8 cellular contexts compared by ENCODE assay signal in genomic region chrX:10636337-10636736, GRCh38. TPM values are rescaled to one million over a fixed set of nuclear protein-coding genes. Genes with fewer than 3 reads are reported as not detected.
DNase-seq lines count a peak whose midpoint lies in the region; ATAC-seq and TF ChIP-seq lines count a peak whose summit lies in the region.

No MANE protein-coding gene starts in this region.

- H3K4me2 ChIP-seq in neural cell (ENCODE audit: low read length): no peak overlapping the region

- H4K20me1 ChIP-seq in neural cell (ENCODE audit: insufficient read depth): no peaks in the 10 kb centered on the region

- 20% methylated on average over 3 of the region's 3 CpGs; no CpG with 5 or more reads in 1 of the 2 experiments for WGBS in endodermal cell (ENCODE audit: insufficient coverage in 1 of 2, insufficient read length in 1 of 2), 2 experiments

- H3K36me3 ChIP-seq in endodermal cell (ENCODE audit: control insufficient read depth, insufficient read depth, low read length) (no peaks in the 10 kb centered on the region), neural cell (ENCODE audit: insufficient read depth, low read length) (no peaks in the 10 kb centered on the region)

- H3K27me3 ChIP-seq in endodermal cell (ENCODE audit: control insufficient read depth, insufficient read depth, low read length, poor library complexity, severe bottlenecking): no peaks in the 10 kb centered on the region
- no peaks in the 10 kb centered on the region for H3K27me3 ChIP-seq in neural cell (ENCODE audit: insufficient read depth, low read depth, low read length)

- H3K4me1 Mint-ChIP-seq in endodermal cell: no peaks in the 10 kb centered on the region

- no peak for DNase-seq in GM10248 (ENCODE audit: extremely low spot score)
- DNase-seq in NCI-H2196 treated with DMSO at 0.1 percent for 48 hours (lab: John Stamatoyannopoulos, UW; ENCODE audit: unreplicated experiment): peak; percentile 11
- peak; percentile 70 for DNase-seq in endodermal cell
- no peak for DNase-seq in stimulated activated CD4-positive, alpha-beta T cell treated with anti-CD3 and anti-CD28 coated beads, Interleukin-2, amount 100 ng/mL, for 24 hours
- DNase-seq in mesenteric fat pad (ENCODE audit: low spot score): no peak

- H3K4me1 ChIP-seq in endodermal cell (ENCODE audit: control insufficient read depth, insufficient read depth, low read length): no peaks in the 10 kb centered on the region

- H3K27ac ChIP-seq in endodermal cell (ENCODE audit: low read depth, low read length) (peak overlapping the region; percentile 26), neural cell (ENCODE audit: low read length) (peak overlapping the region; percentile 91)

- CTCF ChIA-PET in GM10248 (lab: Yijun Ruan, JAX): no interaction called here

- H3K4me3 Mint-ChIP-seq in endodermal cell: no peak overlapping the region

- H3K4me3 ChIP-seq in endodermal cell (ENCODE audit: low read length) (no peak overlapping the region), neural cell (ENCODE audit: low read length) (peak overlapping the region; percentile 41)

- H3K79me2 ChIP-seq in neural cell (replicated peaks; ENCODE audit: insufficient read depth, low read length): no peaks in the 10 kb centered on the region

- no peak for TF ChIP-seq EP300 in neural cell (conservative IDR thresholded peaks at IDR 0.05; ENCODE audit: poor library complexity, severe bottlenecking)

- no peaks in the 10 kb centered on the region for H3K27me3 Mint-ChIP-seq in endodermal cell (ENCODE audit: insufficient read depth)

- TF ChIP-seq RAD21 in neural cell (conservative IDR thresholded peaks at IDR 0.05): peak; percentile 80

- no peaks in the 10 kb centered on the region for H3F3A ChIP-seq in neural cell (ENCODE audit: insufficient read depth, low read length, poor library complexity, severe bottlenecking)

- H3K27ac Mint-ChIP-seq in endodermal cell: no peak overlapping the region

- POLR2A ChIA-PET in GM10248 (lab: Yijun Ruan, JAX): no interaction called here

- no peak overlapping the region for H2AFZ ChIP-seq in neural cell (ENCODE audit: low read depth, low read length)

- H3K9me3 Mint-ChIP-seq in endodermal cell: peaks cover 64% of the 10 kb centered on the region

- no peak overlapping the region for H3K9ac ChIP-seq in endodermal cell (ENCODE audit: extremely low read depth, low read length, poor library complexity, severe bottlenecking)
- peak overlapping the region; percentile 51 for H3K9ac ChIP-seq in neural cell (ENCODE audit: low read length)

- H3K36me3 Mint-ChIP-seq in endodermal cell (ENCODE audit: low read depth): peaks cover 2% of the 10 kb centered on the region

- no peaks in the 10 kb centered on the region for H3K9me2 ChIP-seq in neural cell (ENCODE audit: insufficient read depth, low read length)

- ATAC-seq in HG03521 (IDR thresholded peaks at IDR 0.05; ENCODE audit: unreplicated experiment) (no peak), GM19324 (IDR thresholded peaks at IDR 0.05; ENCODE audit: low FRiP score, unreplicated experiment) (no peak)

- peak; percentile 28 for TF ChIP-seq CTCF in GM10248 (IDR thresholded peaks at IDR 0.05; ENCODE audit: control extremely low read depth, extremely low read depth, low read depth, missing control alignments)
- TF ChIP-seq CTCF in endodermal cell (conservative IDR thresholded peaks at IDR 0.05): peak; percentile 76
- peak; percentile 70 for TF ChIP-seq CTCF in neural cell (IDR thresholded peaks at IDR 0.05; ENCODE audit: poor library complexity, severe bottlenecking)

- H3K9me3 ChIP-seq in endodermal cell (ENCODE audit: control insufficient read depth, low read length): peaks cover 7% of the 10 kb centered on the region
- no peaks in the 10 kb centered on the region for H3K9me3 ChIP-seq in neural cell (ENCODE audit: low read length)

TF ChIP-seq in neural cell, 6 proteins besides CTCF, POLR2A, EP300 and RAD21:
- TF ChIP-seq REST (IDR thresholded peaks at IDR 0.05; ENCODE audit: borderline replicate concordance) (no peak), SMC3 (conservative IDR thresholded peaks at IDR 0.05; ENCODE audit: poor library complexity) (peak; percentile 84)

RNA-seq across cellular contexts. Expression of gene MID1, which starts 16.0 kb away (rescaled TPM):
- 10 to 100 TPM; 23.5 to 24.9 TPM for total RNA-seq in endodermal cell
- polyA plus RNA-seq in endodermal cell (2013, experiment 1 of 2): 57.7 TPM
- polyA plus RNA-seq in endodermal cell (2013, experiment 2 of 2): 50.3 TPM
- 16.6 and 17.6 TPM in 2 replicates for polyA plus RNA-seq in neural cell
- 51.1 and 58.7 TPM in 2 replicates for polyA minus RNA-seq in neural cell
- total RNA-seq in mesenteric fat pad: 16.6 TPM

Comparison
In these comparisons a context has a peak if more than half of its experiments do, and no peak if none do; other contexts are left out.
1. DNase-seq: peak in NCI-H2196 treated with DMSO at 0.1 percent for 48 hours (single experiment) and endodermal cell (single experiment); none in GM10248 (single experiment), stimulated activated CD4-positive, alpha-beta T cell treated with anti-CD3 and anti-CD28 coated beads, Interleukin-2, amount 100 ng/mL, for 24 hours (0 of 2) and mesenteric fat pad (single experiment).
2. Peak in every context shown above with its lines, with median percentiles within 50 percentile points of each other: CTCF ChIP-seq.